Comparison of ENCODE assay signal across 15 cellular contexts in genomic region chr15:35691176-35691761, GRCh38.
DNase-seq lines count a peak whose midpoint lies in the region; ATAC-seq, FAIRE-seq and TF ChIP-seq lines count a peak whose summit lies in the region.
"Had no signal": no experiment of that assay in that cellular context is flagged by ENCODE, and none has a peak within 500 bp of the region (broad histone marks: within the 10 kb centered on the region; RNA-seq: fewer than 3 reads in every experiment).

No MANE protein-coding gene starts in this region.

- peak overlapping the region; percentile 97 for H3K27ac Mint-ChIP-seq in astrocyte (ENCODE audit: unreplicated experiment)
- no peak overlapping the region for H3K27ac Mint-ChIP-seq in stimulated activated memory B cell treated with anti-CD40 and anti-IgM and Interleukin-4, amounts not matched to agents 10 μg/mL and 1 μg/mL and 100 μg/mL, for 72 hours
- H3K27ac Mint-ChIP-seq: WTC11 had no signal

- no peak overlapping the region for H3K4me3 Mint-ChIP-seq in astrocyte (ENCODE audit: unreplicated experiment)
- no peak overlapping the region for H3K4me3 Mint-ChIP-seq in stimulated activated memory B cell treated with anti-CD40 and anti-IgM and Interleukin-4, amounts not matched to agents 10 μg/mL and 1 μg/mL and 100 μg/mL, for 72 hours
- H3K4me3 Mint-ChIP-seq: WTC11 had no signal

- peak; percentile 63 for FAIRE-seq in astrocyte (lab: Jason Lieb, UNC)
- no peak for FAIRE-seq in urothelium cell line (lab: Jason Lieb, UNC)

- H3K36me3 ChIP-seq in astrocyte (ENCODE audit: insufficient read depth, low read length) (no peaks in the 10 kb centered on the region), heart left ventricle (no peaks in the 10 kb centered on the region), neuron (ENCODE audit: insufficient read depth, low read length) (no peaks in the 10 kb centered on the region), thyroid gland (no peaks in the 10 kb centered on the region)
- H3K36me3 ChIP-seq: BLaER1, neutrophil had no signal

- peaks cover 37% of the 10 kb centered on the region for H3K4me1 ChIP-seq in astrocyte (ENCODE audit: insufficient read depth, low read length)
- H3K4me1 ChIP-seq in heart left ventricle = peaks cover 8 to 59% (median 41%) of the 10 kb centered on the region in 12 donors
- H3K4me1 ChIP-seq in neuron (ENCODE audit: insufficient read depth, low read length) = peaks cover 17% of the 10 kb centered on the region
- H3K4me1 ChIP-seq in thyroid gland = no peaks in the 10 kb centered on the region
- H3K4me1 ChIP-seq: BLaER1 had no signal

- H3K4me1 Mint-ChIP-seq in astrocyte (ENCODE audit: low read depth, unreplicated experiment) = peaks cover 52% of the 10 kb centered on the region
- H3K4me1 Mint-ChIP-seq in stimulated activated memory B cell treated with anti-CD40 and anti-IgM and Interleukin-4, amounts not matched to agents 10 μg/mL and 1 μg/mL and 100 μg/mL, for 72 hours = no peaks in the 10 kb centered on the region

- no peaks in the 10 kb centered on the region for H3K36me3 Mint-ChIP-seq in astrocyte (ENCODE audit: low read depth, unreplicated experiment)
- H3K36me3 Mint-ChIP-seq in stimulated activated memory B cell treated with anti-CD40 and anti-IgM and Interleukin-4, amounts not matched to agents 10 μg/mL and 1 μg/mL and 100 μg/mL, for 72 hours = no peaks in the 10 kb centered on the region
- H3K36me3 Mint-ChIP-seq: WTC11 had no signal

- TF ChIP-seq CTCF in astrocyte (IDR thresholded peaks at IDR 0.05; ENCODE audit: insufficient read depth, low read depth, low read length) (no peak), heart left ventricle (IDR thresholded peaks at IDR 0.05) (no peak), thyroid gland (IDR thresholded peaks at IDR 0.05) (no peak)

- H3K27me3 ChIP-seq in astrocyte (ENCODE audit: insufficient read depth, low read length) = no peaks in the 10 kb centered on the region
- H3K27me3 ChIP-seq in heart left ventricle = no peaks in the 10 kb centered on the region
- no peaks in the 10 kb centered on the region for H3K27me3 ChIP-seq in neuron (ENCODE audit: insufficient read depth, low read length)
- no peaks in the 10 kb centered on the region for H3K27me3 ChIP-seq in thyroid gland
- H3K27me3 ChIP-seq: BLaER1, neutrophil had no signal

- H3K9ac ChIP-seq in astrocyte (ENCODE audit: low read length) = peak overlapping the region; percentile 70
- H3K9ac ChIP-seq: BLaER1 had no signal

- no peaks in the 10 kb centered on the region for H3K79me2 ChIP-seq in astrocyte (ENCODE audit: insufficient read depth, low read length)

- no peaks in the 10 kb centered on the region for H4K20me1 ChIP-seq in astrocyte (ENCODE audit: insufficient read depth, low read length)
- H4K20me1 ChIP-seq: BLaER1 had no signal

- intact Hi-C loops in heart left ventricle (cut with DNase I) = loop anchor here in 5 of 10 donors (2.0 to 10.0 kb wide), 4 partner anchors 24 to 176 kb away; partner anchors contain the start of gene DPH6 (in 4 of the 5)
- intact Hi-C loops in thyroid gland (cut with DNase I) = no loop called here

- ATAC-seq in heart left ventricle (peak; percentile 81 to 85 (median 83)), HG03159 (IDR thresholded peaks at IDR 0.05; ENCODE audit: unreplicated experiment) (no peak)
- ATAC-seq in stimulated activated memory B cell treated with anti-CD40 and anti-IgM and Interleukin-4, amounts not matched to agents 10 μg/mL and 1 μg/mL and 100 μg/mL, for 72 hours = no peak
- ATAC-seq: HCT116, WTC11 had no signal

- peak overlapping the region; percentile 95 for H3K27ac ChIP-seq in astrocyte (ENCODE audit: low read depth, low read length)
- H3K27ac ChIP-seq in heart left ventricle = peak overlapping the region; percentile 70 to 88 (median 80)
- peak overlapping the region; percentile 25 to 80 (median 59) for H3K27ac ChIP-seq in thyroid gland
- H3K27ac ChIP-seq: BLaER1, neutrophil, PC-9 had no signal

- no peaks in the 10 kb centered on the region for H3K27me3 Mint-ChIP-seq in astrocyte (ENCODE audit: low read depth, unreplicated experiment)
- peaks cover 31% of the 10 kb centered on the region for H3K27me3 Mint-ChIP-seq in stimulated activated memory B cell treated with anti-CD40 and anti-IgM and Interleukin-4, amounts not matched to agents 10 μg/mL and 1 μg/mL and 100 μg/mL, for 72 hours

- H2AFZ ChIP-seq in astrocyte (ENCODE audit: low read depth, low read length) (peak overlapping the region; percentile 1), neuron (ENCODE audit: low read depth, low read length) (peak overlapping the region; percentile 29)
- H2AFZ ChIP-seq: PC-9 had no signal

- TF ChIP-seq POLR2A in heart left ventricle (IDR thresholded peaks at IDR 0.05) (no peak), thyroid gland (IDR thresholded peaks at IDR 0.05) (no peak)

- H3K4me3 ChIP-seq in astrocyte (ENCODE audit: insufficient read depth, low read depth, low read length) (no peak overlapping the region), heart left ventricle (no peak overlapping the region), neuron (ENCODE audit: low read length) (no peak overlapping the region), thyroid gland (replicated peaks in 1 of 3) (no peak overlapping the region)
- H3K4me3 ChIP-seq: BLaER1, PC-9 had no signal

- DNase-seq in astrocyte (ENCODE audit: low read depth) (no peak), heart left ventricle (peak in 1 of 5 donors; percentile 41), thyroid gland (no peak), urothelium cell line (ENCODE audit: low spot score) (no peak)
- no peak for DNase-seq in central memory CD4-positive, alpha-beta T cell
- DNase-seq: NCI-H510A, PC-9, substantia nigra had no signal

- H3K4me2 ChIP-seq in astrocyte (ENCODE audit: low read length) = peak overlapping the region; percentile 68
- H3K4me2 ChIP-seq: BLaER1, PC-9 had no signal

- H3K9me3 ChIP-seq in astrocyte (ENCODE audit: insufficient read depth, low read depth, low read length) = no peaks in the 10 kb centered on the region
- H3K9me3 ChIP-seq in heart left ventricle = no peaks in the 10 kb centered on the region
- no peaks in the 10 kb centered on the region for H3K9me3 ChIP-seq in neuron (ENCODE audit: low read length)
- no peaks in the 10 kb centered on the region for H3K9me3 ChIP-seq in thyroid gland
- H3K9me3 ChIP-seq: BLaER1, neutrophil had no signal

- H3K9me3 Mint-ChIP-seq in astrocyte (ENCODE audit: unreplicated experiment) = no peaks in the 10 kb centered on the region
- H3K9me3 Mint-ChIP-seq in stimulated activated memory B cell treated with anti-CD40 and anti-IgM and Interleukin-4, amounts not matched to agents 10 μg/mL and 1 μg/mL and 100 μg/mL, for 72 hours = no peaks in the 10 kb centered on the region
- H3K9me3 Mint-ChIP-seq: WTC11 had no signal

- WGBS in heart left ventricle, 4 donors = 47 to 61% (median 51%) methylated on average over 4 of the region's 4 CpGs
- WGBS in thyroid gland, 2 donors = 79 to 86% methylated on average over 4 of the region's 4 CpGs

Comparison
In these comparisons a context has a peak if more than half of its experiments do, and no peak if none do; other contexts are left out.
1. ATAC-seq: peak in heart left ventricle (4 of 4); none in stimulated activated memory B cell treated with anti-CD40 and anti-IgM and Interleukin-4, amounts not matched to agents 10 μg/mL and 1 μg/mL and 100 μg/mL, for 72 hours (single experiment) and HG03159 (single experiment).
2. Peak in every context shown above with its lines, with median percentiles within 50 percentile points of each other: H3K27ac ChIP-seq.